8 cellular contexts compared by ENCODE assay signal in genomic region chr11:61891331-61892084, GRCh38. TPM values are rescaled to one million over a fixed set of nuclear protein-coding genes. Genes with fewer than 3 reads are reported as not detected.
DNase-seq lines count a peak whose midpoint lies in the region; FAIRE-seq and TF ChIP-seq lines count a peak whose summit lies in the region.

Gene FADS3 (minus strand): TSS chr11:61891545. CDS start chr11:61891381, 164 bp downstream.

- H3K4me3 Mint-ChIP-seq in H9 (peak within 1 kb of the TSS; percentile 69 to 78), astrocyte (ENCODE audit: unreplicated experiment) (peak within 1 kb of the TSS; percentile 87), progenitor cell of endocrine pancreas (ENCODE audit: low read depth) (peak within 1 kb of the TSS; percentile 74)

- H3K23me2 ChIP-seq in H9 (ENCODE audit: insufficient read length, low read depth, low read length, poor library complexity, severe bottlenecking) = peaks cover 9% of the 10 kb centered on the region

- H3K36me3 ChIP-seq in astrocyte (ENCODE audit: insufficient read depth, low read length) = no peaks in the 10 kb centered on the region
- no peaks in the 10 kb centered on the region for H3K36me3 ChIP-seq in right atrium auricular region

- H3K27ac Mint-ChIP-seq in H9 (no peak within 1 kb of the TSS), astrocyte (ENCODE audit: unreplicated experiment) (peak within 1 kb of the TSS; percentile 66), progenitor cell of endocrine pancreas (no peak within 1 kb of the TSS)

- no peak within 1 kb of the TSS for H3K4ac ChIP-seq in H9 (ENCODE audit: low read depth, low read length)

- TF ChIP-seq CTCF in H9 (conservative IDR thresholded peaks at IDR 0.05) (0 out of 3 replicates have a peak, but pooled peaks have one; percentile 17), astrocyte (IDR thresholded peaks at IDR 0.05; ENCODE audit: insufficient read depth, low read depth, low read length) (no peak), right atrium auricular region (IDR thresholded peaks at IDR 0.05) (no peak), progenitor cell of endocrine pancreas (IDR thresholded peaks at IDR 0.05; ENCODE audit: unreplicated experiment) (no peak)

- H3K27me3 ChIP-seq in H9 (ENCODE audit: insufficient read depth, low read length) = no peaks in the 10 kb centered on the region
- H3K27me3 ChIP-seq in astrocyte (ENCODE audit: insufficient read depth, low read length) = no peaks in the 10 kb centered on the region
- H3K27me3 ChIP-seq in right atrium auricular region = no peaks in the 10 kb centered on the region

- no CpG with 5 or more reads among the region's 96 CpGs for WGBS in H9 (ENCODE audit: extremely low coverage, insufficient read length, low lambda C conversion rate)

- H3K18ac ChIP-seq in H9 (ENCODE audit: insufficient read length, low read depth, low read length) = peak within 1 kb of the TSS; percentile 21

- H2BK5ac ChIP-seq in H9 (ENCODE audit: insufficient read length, low read length) = no peak within 1 kb of the TSS

- no peak for FAIRE-seq in astrocyte (lab: Jason Lieb, UNC)

- H3K36me3 Mint-ChIP-seq in H9 (ENCODE audit: insufficient read depth in 1 of 3, low read depth in 3 of 3) (peaks cover 0 to 6% (median 2%) of the 10 kb centered on the region in 3 experiments; a peak in 4 of 7 replicates), astrocyte (ENCODE audit: low read depth, unreplicated experiment) (peaks cover 9% of the 10 kb centered on the region), progenitor cell of endocrine pancreas (ENCODE audit: insufficient read depth) (peaks cover 2% of the 10 kb centered on the region)

- H3K4me3 ChIP-seq in astrocyte (ENCODE audit: insufficient read depth, low read depth, low read length) (peak within 1 kb of the TSS; percentile 66), right atrium auricular region (peak within 1 kb of the TSS; percentile 81 to 91)

- H4K20me1 ChIP-seq in H9 (ENCODE audit: control insufficient read depth, insufficient read depth, insufficient read length) (no peaks in the 10 kb centered on the region), astrocyte (ENCODE audit: insufficient read depth, low read length) (peaks cover 2% of the 10 kb centered on the region)

- no peak within 1 kb of the TSS for H3K23ac ChIP-seq in H9 (ENCODE audit: insufficient read length, low read depth, low read length)

- peak within 1 kb of the TSS; percentile 64 for H3K4me2 ChIP-seq in H9 (ENCODE audit: insufficient read depth, insufficient read length, low read length)
- H3K4me2 ChIP-seq in astrocyte (ENCODE audit: low read length) = peak within 1 kb of the TSS; percentile 98

- H3K4me1 Mint-ChIP-seq in H9 (peaks cover 4 to 11% of the 10 kb centered on the region in 2 experiments; a peak in 3 of 4 replicates), astrocyte (ENCODE audit: low read depth, unreplicated experiment) (peaks cover 6% of the 10 kb centered on the region), progenitor cell of endocrine pancreas (ENCODE audit: low read depth) (peaks cover 2% of the 10 kb centered on the region)

- no peak within 1 kb of the TSS for H2BK20ac ChIP-seq in H9 (ENCODE audit: low read depth, low read length, poor library complexity, severe bottlenecking)

- H3K14ac ChIP-seq in H9 (ENCODE audit: insufficient read depth, low read length) = peak within 1 kb of the TSS; percentile 21

- H2BK120ac ChIP-seq in H9 (ENCODE audit: low read depth, low read length, poor library complexity, severe bottlenecking) = no peak within 1 kb of the TSS

- no peaks in the 10 kb centered on the region for H3K79me1 ChIP-seq in H9 (ENCODE audit: insufficient read depth, low read depth, low read length, poor library complexity, severe bottlenecking)

- H3K9me3 ChIP-seq in H9 (ENCODE audit: control insufficient read depth, low read depth, low read length) = no peaks in the 10 kb centered on the region
- no peaks in the 10 kb centered on the region for H3K9me3 ChIP-seq in astrocyte (ENCODE audit: insufficient read depth, low read depth, low read length)
- H3K9me3 ChIP-seq in right atrium auricular region = no peaks in the 10 kb centered on the region

- H3T11ph ChIP-seq in H9 (ENCODE audit: low read length) = no peak within 1 kb of the TSS

- H3K56ac ChIP-seq in H9 (ENCODE audit: insufficient read length, low read depth, low read length) = no peak within 1 kb of the TSS

- H3K9me3 Mint-ChIP-seq in H9 (peaks cover 0 to 3% of the 10 kb centered on the region in 2 experiments; a peak in 2 of 5 replicates), astrocyte (ENCODE audit: unreplicated experiment) (no peaks in the 10 kb centered on the region), progenitor cell of endocrine pancreas (ENCODE audit: low read depth) (no peaks in the 10 kb centered on the region)

- no peak within 1 kb of the TSS for H4K91ac ChIP-seq in H9 (ENCODE audit: insufficient read length, low read depth, low read length)

- no peak within 1 kb of the TSS for H2AK5ac ChIP-seq in H9 (ENCODE audit: insufficient read length, low read length)

- H3K27me3 Mint-ChIP-seq in H9 (ENCODE audit: low read depth) (peaks cover 2% of the 10 kb centered on the region), astrocyte (ENCODE audit: low read depth, unreplicated experiment) (peaks cover 6% of the 10 kb centered on the region), progenitor cell of endocrine pancreas (peaks cover 7% of the 10 kb centered on the region)

- H3K9ac ChIP-seq in H9 (ENCODE audit: extremely low read depth, insufficient read length, low read length) (no peak within 1 kb of the TSS), astrocyte (ENCODE audit: low read length) (peak within 1 kb of the TSS; percentile 70)

- DNase-seq in ELF-1 (ENCODE audit: low read depth, low spot score) (peak; percentile 86), H9 (peak; percentile 96), NCI-H1092 treated with DMSO at 0.1 percent for 48 hours (lab: John Stamatoyannopoulos, UW) (peak; percentile 43), T-helper 2 cell (peak; percentile 24 to 72 (median 53)), astrocyte (ENCODE audit: low read depth) (peak; percentile 48), right atrium auricular region (ENCODE audit: low spot score) (peak; percentile 92), progenitor cell of endocrine pancreas (ENCODE audit: low spot score, unreplicated experiment) (peak; percentile 79), OCI-M2 (lab: John Stamatoyannopoulos, UW; ENCODE audit: unreplicated experiment) (no peak)

- no peak within 1 kb of the TSS for H4K5ac ChIP-seq in H9 (ENCODE audit: insufficient read length, low read depth, low read length)

- H2BK15ac ChIP-seq in H9 (ENCODE audit: low read depth, low read length) = no peak within 1 kb of the TSS

- no peak within 1 kb of the TSS for H2BK12ac ChIP-seq in H9 (ENCODE audit: insufficient read length, low read depth, low read length)

- no peak within 1 kb of the TSS for H3K27ac ChIP-seq in H9 (ENCODE audit: insufficient read length, low read depth, low read length)
- peak within 1 kb of the TSS; percentile 12 for H3K27ac ChIP-seq in astrocyte (ENCODE audit: low read depth, low read length)
- peak within 1 kb of the TSS; percentile 94 to 96 for H3K27ac ChIP-seq in right atrium auricular region

- H2AFZ ChIP-seq in H9 (ENCODE audit: low read length) (no peak within 1 kb of the TSS), astrocyte (ENCODE audit: low read depth, low read length) (peak within 1 kb of the TSS; percentile 74)

- H3K79me2 ChIP-seq in H9 (ENCODE audit: insufficient read depth, low read length) (0 out of 2 replicates have a peak, but pooled peaks cover 2% of the 10 kb centered on the region), astrocyte (ENCODE audit: insufficient read depth, low read length) (peaks cover 25% of the 10 kb centered on the region)

- H4K8ac ChIP-seq in H9 (replicated peaks; ENCODE audit: insufficient read length, low read depth, low read length) = no peak within 1 kb of the TSS

- H3K4me1 ChIP-seq in H9 (ENCODE audit: insufficient read depth, low read length) = no peaks in the 10 kb centered on the region
- peaks cover 27% of the 10 kb centered on the region for H3K4me1 ChIP-seq in astrocyte (ENCODE audit: insufficient read depth, low read length)
- H3K4me1 ChIP-seq in right atrium auricular region = peaks cover 0 to 49% of the 10 kb centered on the region in 2 donors

RNA-seq across cellular contexts. Expression of gene FADS3, which starts in this region (rescaled TPM):
- 34.9 and 36.7 TPM in 2 replicates for total RNA-seq in H9 (2021)
- total RNA-seq in astrocyte = 59.1 and 61.9 TPM in 2 replicates
- 10 to 100 TPM; 48.7 to 93.0 TPM for total RNA-seq in right atrium auricular region
- total RNA-seq in progenitor cell of endocrine pancreas = 21.2 and 23.7 TPM in 2 replicates
